10 cellular contexts compared by ENCODE assay signal in the genomic region with DNA sequence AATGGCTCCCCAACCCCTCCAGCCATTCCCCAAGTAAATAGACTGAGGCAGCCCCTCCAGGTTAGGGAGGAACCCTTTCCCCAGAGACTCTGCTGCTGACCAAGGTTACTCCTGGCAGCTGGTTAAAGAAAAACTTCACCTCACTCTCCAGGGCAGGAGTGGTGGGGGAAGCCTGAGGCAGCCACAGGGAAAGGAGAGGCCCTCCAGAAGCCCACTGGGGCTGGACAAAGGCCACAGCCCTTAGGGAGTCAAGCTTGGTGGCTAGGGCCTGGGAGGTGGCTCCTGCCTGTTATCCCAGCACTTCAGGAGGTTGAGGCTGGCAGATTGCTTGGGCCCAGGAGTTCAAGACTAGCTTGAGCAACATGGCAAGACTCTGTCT. TPM values are rescaled to one million over a fixed set of nuclear protein-coding genes. Genes with fewer than 3 reads are reported as not detected.
DNase-seq lines count a peak whose midpoint lies in the region; ATAC-seq and TF ChIP-seq lines count a peak whose summit lies in the region.
"Had no signal": no experiment of that assay in that cellular context is flagged by ENCODE, and none has a peak within 500 bp of the region (broad histone marks: within the 10 kb centered on the region; RNA-seq: fewer than 3 reads in every experiment).

No MANE protein-coding gene starts in this region.

- no peaks in the 10 kb centered on the region for H3K36me3 Mint-ChIP-seq in activated T-cell treated with anti-CD3 and anti-CD28 coated beads, Interleukin-2, amount 50 U/mL, for 4 hours (ENCODE audit: insufficient read depth)

- no peaks in the 10 kb centered on the region for H3K27me3 Mint-ChIP-seq in activated T-cell treated with anti-CD3 and anti-CD28 coated beads, Interleukin-2, amount 50 U/mL, for 4 hours (ENCODE audit: low read depth)

- no peak overlapping the region for H3K4me3 ChIP-seq in ascending aorta
- H3K4me3 ChIP-seq in lung, result no peak overlapping the region
- H3K4me3 ChIP-seq in tibial artery, result no peak overlapping the region

- in situ Hi-C loops in KBM-7 (cut with MboI; ENCODE audit: low pct_unique_long_range_greater_than_20kb, low sequenced_read_pairs), result no loop called here

- H3K4me3 Mint-ChIP-seq in activated T-cell treated with anti-CD3 and anti-CD28 coated beads, Interleukin-2, amount 50 U/mL, for 4 hours, result peak overlapping the region; percentile 93

- intact Hi-C loops in ascending aorta (cut with DNase I), result no loop called here
- intact Hi-C loops in tibial artery (cut with DNase I; ENCODE audit: low total_unique reads), result loop anchor here (5.0 kb wide), 1 partner anchor 42 kb away; the partner anchor contains the start of genes PARP3 and RRP9

- no peak for DNase-seq in activated T-cell treated with anti-CD3 and anti-CD28 coated beads, Interleukin-2, amount 50 U/mL, for 4 hours
- no peak for DNase-seq in activated T-cell treated with anti-CD3 and anti-CD28 coated beads for 4 hours
- DNase-seq in ascending aorta (ENCODE audit: low spot score in 2 of 2), result no peak
- no peak for DNase-seq in lung (ENCODE audit: low spot score)
- DNase-seq in tibial artery, result no peak
- DNase-seq in NK-92 treated with Interleukin-12 subunit alpha and Interleukin-12 subunit beta, amount 100 ng/mL, for 24 hours (lab: John Stamatoyannopoulos, UW), result no peak
- no peak for DNase-seq in KBM-7
- no peak for DNase-seq in cortex of kidney (lab: John Stamatoyannopoulos, UW)
- DNase-seq: anterior cingulate cortex, BE2C had no signal

- no peaks in the 10 kb centered on the region for H3K9me3 Mint-ChIP-seq in activated T-cell treated with anti-CD3 and anti-CD28 coated beads, Interleukin-2, amount 50 U/mL, for 4 hours

- no peaks in the 10 kb centered on the region for H3K27me3 ChIP-seq in ascending aorta
- H3K27me3 ChIP-seq in lung (ENCODE audit: control insufficient read depth, insufficient read depth), result no peaks in the 10 kb centered on the region
- H3K27me3 ChIP-seq in tibial artery, result no peaks in the 10 kb centered on the region
- H3K27me3 ChIP-seq: BE2C had no signal

- no peaks in the 10 kb centered on the region for H3K9me3 ChIP-seq in ascending aorta
- H3K9me3 ChIP-seq in lung (ENCODE audit: control insufficient read depth in 2 of 2, insufficient read depth in 1 of 2, low read length in 1 of 2), result no peaks in the 10 kb centered on the region
- no peaks in the 10 kb centered on the region for H3K9me3 ChIP-seq in tibial artery
- H3K9me3 ChIP-seq: BE2C had no signal

- no peak for ATAC-seq in activated T-cell treated with anti-CD3 and anti-CD28 coated beads, Interleukin-2, amount 50 U/mL, for 4 hours
- ATAC-seq in lung (ENCODE audit: insufficient read depth, low FRiP score), result no peak

- TF ChIP-seq CTCF in ascending aorta (IDR thresholded peaks at IDR 0.05), result no peak
- TF ChIP-seq CTCF in lung (IDR thresholded peaks at IDR 0.05; ENCODE audit: control extremely low read depth, extremely low read depth), result no peak
- no peak for TF ChIP-seq CTCF in tibial artery (IDR thresholded peaks at IDR 0.05)

- H3K36me3 ChIP-seq in ascending aorta (no peaks in the 10 kb centered on the region), lung (ENCODE audit: control insufficient read depth in 2 of 2, insufficient read depth in 2 of 2, low read length in 2 of 2) (peaks cover 0 to 6% of the 10 kb centered on the region in 2 donors), tibial artery (no peaks in the 10 kb centered on the region)
- H3K36me3 ChIP-seq: BE2C had no signal

- H3K27ac ChIP-seq in ascending aorta (peak overlapping the region; percentile 93 to 97), lung (ENCODE audit: low read depth in 1 of 2, low read length in 1 of 2) (peak overlapping the region; percentile 97), tibial artery (peak overlapping the region; percentile 94 to 96)

- H3K4me1 Mint-ChIP-seq in activated T-cell treated with anti-CD3 and anti-CD28 coated beads, Interleukin-2, amount 50 U/mL, for 4 hours (ENCODE audit: low read depth), result peaks cover 22% of the 10 kb centered on the region

- H3K4me1 ChIP-seq in ascending aorta (peaks cover 16 to 24% of the 10 kb centered on the region in 2 donors), lung (ENCODE audit: control insufficient read depth in 2 of 2, insufficient read depth in 2 of 2, low read length in 2 of 2) (peaks cover 4 to 9% of the 10 kb centered on the region in 2 donors), tibial artery (peaks cover 0 to 27% (median 20%) of the 10 kb centered on the region in 4 donors)
- H3K4me1 ChIP-seq: BE2C had no signal

RNA-seq across cellular contexts. Expression of gene ACY1, which starts 0.9 kb away (rescaled TPM):
- 10 to 100 TPM; 47.6 to 58.1 (median 55.9) TPM for total RNA-seq in activated T-cell treated with anti-CD3 and anti-CD28 coated beads, Interleukin-2, amount 50 U/mL, for 4 hours
- total RNA-seq in ascending aorta (94.0 TPM), lung (10 to 100 TPM; 19.6 to 52.6 TPM)
- polyA plus RNA-seq in lung, result 10 to 100 TPM; 31.7 to 46.2 TPM

RNA-seq across cellular contexts. Expression of gene ABHD14A, which starts 9.4 kb away (rescaled TPM):
- total RNA-seq in activated T-cell treated with anti-CD3 and anti-CD28 coated beads, Interleukin-2, amount 50 U/mL, for 4 hours, result 10 to 100 TPM; 11.8 to 19.7 (median 12.6) TPM
- total RNA-seq in ascending aorta (37.4 TPM), lung (10 to 100 TPM in 1 of 2 donors, 1 to 10 TPM in 1; 7.2 to 24.5 TPM)
- 10 to 100 TPM; 19.1 to 62.8 TPM for polyA plus RNA-seq in lung

RNA-seq across cellular contexts. Expression of gene ABHD14B, which starts 10.4 kb away (rescaled TPM):
- total RNA-seq in activated T-cell treated with anti-CD3 and anti-CD28 coated beads, Interleukin-2, amount 50 U/mL, for 4 hours, result 10 to 100 TPM; 27.4 to 30.9 (median 28.5) TPM
- total RNA-seq in ascending aorta (46.1 TPM), lung (10 to 100 TPM; 26.3 to 44.9 TPM)
- 10 to 100 TPM; 37.5 to 88.1 TPM for polyA plus RNA-seq in lung

RNA-seq across cellular contexts. Expression of gene RPL29, which starts 11.4 kb away (rescaled TPM):
- 1,000 to 10,000 TPM; 1,732 to 1,841 (median 1,813) TPM for total RNA-seq in activated T-cell treated with anti-CD3 and anti-CD28 coated beads, Interleukin-2, amount 50 U/mL, for 4 hours
- 1,224 TPM for total RNA-seq in ascending aorta
- total RNA-seq in lung, result 100 to 1,000 TPM; 711 to 912 TPM
- 1,000 to 10,000 TPM; 1,556 to 2,402 TPM for polyA plus RNA-seq in lung

RNA-seq across cellular contexts. Expression of gene PCBP4, which starts 17.0 kb away (rescaled TPM):
- total RNA-seq in activated T-cell treated with anti-CD3 and anti-CD28 coated beads, Interleukin-2, amount 50 U/mL, for 4 hours, result 10 to 100 TPM in 2 of 3 donors, 1 to 10 TPM in 1; 9.8 to 12.3 (median 10.4) TPM
- total RNA-seq in ascending aorta (256 TPM), lung (10 to 100 TPM; 17.4 to 37.7 TPM)
- polyA plus RNA-seq in lung, result 10 to 100 TPM; 19.5 to 44.3 TPM
